Comparison of ENCODE assay signal across 28 cellular contexts in the genomic region with DNA sequence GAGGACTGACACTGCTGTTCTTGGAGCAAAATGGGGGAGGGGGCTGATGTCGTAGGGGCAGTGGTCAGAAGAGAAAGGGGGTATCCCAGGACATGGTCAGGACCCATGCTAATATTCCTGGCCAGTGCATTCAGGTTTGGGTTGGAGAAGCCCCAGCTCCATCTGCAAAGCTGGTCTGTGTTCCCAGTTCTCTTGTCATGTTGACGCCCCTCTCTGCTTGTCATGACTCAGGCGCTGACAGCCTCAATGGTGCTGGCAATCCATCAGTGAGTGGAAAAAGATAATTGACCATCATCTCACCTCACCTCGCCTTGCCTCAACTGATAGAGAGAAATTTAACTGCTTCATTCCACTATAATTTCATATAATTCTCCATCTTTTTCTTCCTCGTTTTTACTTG.
"Had no signal": no experiment of that assay in that cellular context is flagged by ENCODE, and none has a peak within 500 bp of the region (broad histone marks: within the 10 kb centered on the region; RNA-seq: fewer than 3 reads in every experiment).

No MANE protein-coding gene starts in this region.

- H3K27me3 Mint-ChIP-seq: stimulated activated naive B cell treated with anti-CD40 and anti-IgM and Interleukin-4, amounts not matched to agents 10 μg/mL and 1 μg/mL and 100 μg/mL, for 72 hours; stimulated activated naive CD8-positive, alpha-beta T cell treated with anti-CD3 and anti-CD28 coated beads, Interleukin-15, amount 100 ng/mL, for 72 hours; stimulated activated naive CD8-positive, alpha-beta T cell treated with anti-CD3 and anti-CD28 coated beads, Interleukin-15, Interleukin-2, amounts not matched to agents 100 ng/mL and 50 ng/mL, for 24 hours; type B pancreatic cell had no signal

- H3K36me3 ChIP-seq: stomach, suprapubic skin, thoracic aorta, thyroid gland, tibial artery, tibial nerve, transverse colon, upper lobe of left lung, upper lobe of right lung, uterus, vagina had no signal

- H3K4me3 Mint-ChIP-seq: stimulated activated effector memory CD8-positive, alpha-beta T cell treated with anti-CD3 and anti-CD28 coated beads, Interleukin-12 subunit alpha, Interleukin-12 subunit beta, amount 100 ng/mL, for 72 hours; stimulated activated memory B cell treated with anti-CD40 and anti-IgM and Interleukin-4, amounts not matched to agents 10 μg/mL and 1 μg/mL and 100 μg/mL, for 72 hours; stimulated activated naive B cell treated with anti-CD40 and anti-IgM and Interleukin-4, amounts not matched to agents 10 μg/mL and 1 μg/mL and 100 μg/mL, for 72 hours; stimulated activated naive CD8-positive, alpha-beta T cell treated with anti-CD3 and anti-CD28 coated beads, Interleukin-15, amount 100 ng/mL, for 72 hours; stimulated activated naive CD8-positive, alpha-beta T cell treated with anti-CD3 and anti-CD28 coated beads, Interleukin-15, Interleukin-2, amounts not matched to agents 100 ng/mL and 50 ng/mL, for 24 hours; type B pancreatic cell had no signal

- H3K36me3 Mint-ChIP-seq: stimulated activated effector memory CD8-positive, alpha-beta T cell treated with anti-CD3 and anti-CD28 coated beads, Interleukin-12 subunit alpha, Interleukin-12 subunit beta, amount 100 ng/mL, for 72 hours; stimulated activated memory B cell treated with anti-CD40 and anti-IgM and Interleukin-4, amounts not matched to agents 10 μg/mL and 1 μg/mL and 100 μg/mL, for 72 hours; stimulated activated naive B cell treated with anti-CD40 and anti-IgM and Interleukin-4, amounts not matched to agents 10 μg/mL and 1 μg/mL and 100 μg/mL, for 72 hours; type B pancreatic cell had no signal

- H3K4me1 Mint-ChIP-seq: stimulated activated effector memory CD8-positive, alpha-beta T cell treated with anti-CD3 and anti-CD28 coated beads, Interleukin-12 subunit alpha, Interleukin-12 subunit beta, amount 100 ng/mL, for 72 hours; stimulated activated memory B cell treated with anti-CD40 and anti-IgM and Interleukin-4, amounts not matched to agents 10 μg/mL and 1 μg/mL and 100 μg/mL, for 72 hours; stimulated activated naive B cell treated with anti-CD40 and anti-IgM and Interleukin-4, amounts not matched to agents 10 μg/mL and 1 μg/mL and 100 μg/mL, for 72 hours; stimulated activated naive CD8-positive, alpha-beta T cell treated with anti-CD3 and anti-CD28 coated beads, Interleukin-15, amount 100 ng/mL, for 72 hours had no signal

- H3K27me3 ChIP-seq: stomach, suprapubic skin, testis, thyroid gland, tibial artery, tibial nerve, transverse colon, upper lobe of left lung, upper lobe of right lung, uterus, vagina had no signal

- H3K4me3 ChIP-seq: stomach, suprapubic skin, testis, thoracic aorta, thyroid gland, tibial artery, tibial nerve, transverse colon, upper lobe of left lung, upper lobe of right lung, uterus, vagina had no signal

- ATAC-seq: stimulated activated effector memory CD8-positive, alpha-beta T cell treated with anti-CD3 and anti-CD28 coated beads, Interleukin-12 subunit alpha, Interleukin-12 subunit beta, amount 100 ng/mL, for 72 hours; stimulated activated memory B cell treated with anti-CD40 and anti-IgM and Interleukin-4, amounts not matched to agents 10 μg/mL and 1 μg/mL and 100 μg/mL, for 72 hours; stimulated activated naive B cell treated with anti-CD40 and anti-IgM and Interleukin-4, amounts not matched to agents 10 μg/mL and 1 μg/mL and 100 μg/mL, for 72 hours; stimulated activated naive CD8-positive, alpha-beta T cell treated with anti-CD3 and anti-CD28 coated beads, Interleukin-15, amount 100 ng/mL, for 72 hours; stimulated activated naive CD8-positive, alpha-beta T cell treated with anti-CD3 and anti-CD28 coated beads, Interleukin-15, Interleukin-2, amounts not matched to agents 100 U/mL and 50 U/mL, for 24 hours; upper lobe of right lung had no signal

- H3K9me3 ChIP-seq: suprapubic skin, testis, thoracic aorta, thyroid gland, tibial artery, upper lobe of right lung, uterus, vagina had no signal

- H3K27ac ChIP-seq: stomach, suprapubic skin, testis, thoracic aorta, thyroid gland, tibial artery, tibial nerve, transverse colon, upper lobe of left lung, upper lobe of right lung, uterus, vagina had no signal

- H3K27ac Mint-ChIP-seq: stimulated activated effector memory CD8-positive, alpha-beta T cell treated with anti-CD3 and anti-CD28 coated beads, Interleukin-12 subunit alpha, Interleukin-12 subunit beta, amount 100 ng/mL, for 72 hours; stimulated activated memory B cell treated with anti-CD40 and anti-IgM and Interleukin-4, amounts not matched to agents 10 μg/mL and 1 μg/mL and 100 μg/mL, for 72 hours; stimulated activated naive B cell treated with anti-CD40 and anti-IgM and Interleukin-4, amounts not matched to agents 10 μg/mL and 1 μg/mL and 100 μg/mL, for 72 hours; stimulated activated naive CD8-positive, alpha-beta T cell treated with anti-CD3 and anti-CD28 coated beads, Interleukin-15, amount 100 ng/mL, for 72 hours; stimulated activated naive CD8-positive, alpha-beta T cell treated with anti-CD3 and anti-CD28 coated beads, Interleukin-15, Interleukin-2, amounts not matched to agents 100 ng/mL and 50 ng/mL, for 24 hours; type B pancreatic cell had no signal

- DNase-seq: stimulated activated CD4-positive, alpha-beta T cell treated with anti-CD3 and anti-CD28 coated beads, Interleukin-2, amount 100 ng/mL, for 48 hours; stimulated activated CD4-positive, alpha-beta T cell treated with anti-CD3 and anti-CD28 coated beads, Interleukin-4, amount 100 ng/mL, for 1 hour; stimulated activated CD4-positive, alpha-beta T cell treated with anti-CD3 and anti-CD28 coated beads, Interleukin-4, amount 100 ng/mL, for 24 hours; stimulated activated CD4-positive, alpha-beta T cell treated with anti-CD3 and anti-CD28 coated beads, Interleukin-4, amount 100 ng/mL, for 4 hours; stimulated activated CD8-positive, alpha-beta memory T cell treated with anti-CD3 and anti-CD28 coated beads, Interleukin-4, amount 100 ng/mL, for 48 hours; stimulated activated naive B cell treated with anti-CD40 and anti-IgM and Interleukin-4, amounts not matched to agents 10 μg/mL and 1 μg/mL and 100 μg/mL, for 72 hours; stimulated activated naive CD4-positive, alpha-beta T cell; stimulated activated naive CD4-positive, alpha-beta T cell treated with Interleukin-2 at 50 U/mL for 16 hours; stimulated activated naive CD8-positive, alpha-beta T cell treated with anti-CD3 and anti-CD28 coated beads, Interleukin-15, amount 100 ng/mL, for 72 hours; stimulated activated naive CD8-positive, alpha-beta T cell treated with anti-CD3 and anti-CD28 coated beads, Interleukin-15, Interleukin-2, amounts not matched to agents 100 U/mL and 50 U/mL, for 24 hours; stomach; substantia nigra; testis; thyroid gland; tibial artery; transverse colon; trophoblast cell; upper lobe of left lung; upper lobe of right lung; uterus had no signal
